Comparison of ENCODE assay signal across 12 cellular contexts in genomic region chr16:73949574-73950348, GRCh38.
A peak's percentile ranks its signal among the peaks of the same experiment; 100 is the strongest.
DNase-seq lines count a peak whose midpoint lies in the region; ATAC-seq and TF ChIP-seq lines count a peak whose summit lies in the region.
"Had no signal": no experiment of that assay in that cellular context is flagged by ENCODE, and none has a peak within 500 bp of the region (broad histone marks: within the 10 kb centered on the region; RNA-seq: fewer than 3 reads in every experiment).

No MANE protein-coding gene starts in this region.

- no peaks in the 10 kb centered on the region for H3K9me3 ChIP-seq in adipocyte (ENCODE audit: control insufficient read depth, low read length)
- H3K9me3 ChIP-seq in left ventricle myocardium inferior (replicated peaks), result no peaks in the 10 kb centered on the region
- H3K9me3 ChIP-seq: BLaER1 had no signal

- no peak for ATAC-seq in GM19395 (IDR thresholded peaks at IDR 0.05; ENCODE audit: unreplicated experiment)

- H3K36me3 ChIP-seq in adipocyte (ENCODE audit: control insufficient read depth, insufficient read depth, low read length, severe bottlenecking) (no peaks in the 10 kb centered on the region), left ventricle myocardium inferior (no peaks in the 10 kb centered on the region)
- H3K36me3 ChIP-seq: BLaER1 had no signal

- H3K27me3 ChIP-seq in adipocyte (replicated peaks; ENCODE audit: control insufficient read depth, insufficient read depth, low read length), result peaks cover 14% of the 10 kb centered on the region
- peaks cover 19% of the 10 kb centered on the region for H3K27me3 ChIP-seq in left ventricle myocardium inferior (ENCODE audit: low read depth)
- H3K27me3 ChIP-seq: BLaER1 had no signal

- H3K4me1 ChIP-seq in adipocyte (ENCODE audit: control insufficient read depth, insufficient read depth, low read length), result peaks cover 9% of the 10 kb centered on the region
- H3K4me1 ChIP-seq in left ventricle myocardium inferior, result no peaks in the 10 kb centered on the region
- H3K4me1 ChIP-seq: BLaER1 had no signal

- no peak for TF ChIP-seq CTCF in left ventricle myocardium inferior (IDR thresholded peaks at IDR 0.05; ENCODE audit: borderline replicate concordance)

- peak overlapping the region; percentile 73 for H3K27ac ChIP-seq in left ventricle myocardium inferior (replicated peaks)
- H3K27ac ChIP-seq: BLaER1 had no signal

- intact Hi-C loops in left ventricle myocardium inferior (cut with micrococcal nuclease), result no loop called here

- no peak overlapping the region for H3K9ac ChIP-seq in adipocyte (ENCODE audit: low read length)
- H3K9ac ChIP-seq: BLaER1 had no signal

- peak overlapping the region; percentile 61 for H3K4me3 ChIP-seq in adipocyte (ENCODE audit: low read length)
- no peak overlapping the region for H3K4me3 ChIP-seq in left ventricle myocardium inferior
- H3K4me3 ChIP-seq: BLaER1 had no signal

- peak; percentile 12 for DNase-seq in NCI-H2029 (lab: John Stamatoyannopoulos, UW)
- DNase-seq in NCI-H2029 treated with DMSO at 0.1 percent for 48 hours (lab: John Stamatoyannopoulos, UW), result no peak
- peak; percentile 96 for DNase-seq in adipocyte (ENCODE audit: low read depth)
- no peak for DNase-seq in left ventricle myocardium inferior
- peak; percentile 90 for DNase-seq in stromal cell of bone marrow (ENCODE audit: low read depth)
- DNase-seq in activated gamma-delta T cell treated with Interleukin-2 at 50 U/mL for 16 hours, result no peak
- no peak for DNase-seq in central memory CD4-positive, alpha-beta T cell
- DNase-seq: activated B cell treated with CpG ODN at 0.5 μM for 24 hours; NCI-H2081 treated with DMSO at 0.1 percent for 48 hours; stimulated activated CD4-positive, alpha-beta T cell treated with anti-CD3 and anti-CD28 coated beads, Interleukin-2, amount 100 ng/mL, for 24 hours had no signal

Comparison
In these comparisons a context has a peak if more than half of its experiments do, and no peak if none do; other contexts are left out.
1. DNase-seq: peak in NCI-H2029 (single experiment), adipocyte (single experiment) and stromal cell of bone marrow (single experiment); none in NCI-H2029 treated with DMSO at 0.1 percent for 48 hours (single experiment), left ventricle myocardium inferior (single experiment), activated gamma-delta T cell treated with Interleukin-2 at 50 U/mL for 16 hours (single experiment) and central memory CD4-positive, alpha-beta T cell (single experiment).